ENCODE assay signal across 15 cellular contexts in genomic region chr1:29786195-29786594, GRCh38.
A peak's percentile ranks its signal among the peaks of the same experiment; 100 is the strongest.
DNase-seq lines count a peak whose midpoint lies in the region; ATAC-seq and TF ChIP-seq lines count a peak whose summit lies in the region.
"Had no signal": no experiment of that assay in that cellular context is flagged by ENCODE, and none has a peak within 500 bp of the region (broad histone marks: within the 10 kb centered on the region; RNA-seq: fewer than 3 reads in every experiment).

No MANE protein-coding gene starts in this region.

- no peak overlapping the region for H3K27ac Mint-ChIP-seq in osteocyte (ENCODE audit: unreplicated experiment)
- H3K27ac Mint-ChIP-seq: CD4-positive, CD25-positive, alpha-beta regulatory T cell had no signal

- H3K9me3 Mint-ChIP-seq in osteocyte (ENCODE audit: unreplicated experiment), result no peaks in the 10 kb centered on the region
- H3K9me3 Mint-ChIP-seq: GM23338 had no signal

- H3K27me3 Mint-ChIP-seq in osteocyte (ENCODE audit: unreplicated experiment), result peaks cover 5% of the 10 kb centered on the region

- no peaks in the 10 kb centered on the region for H3K4me1 Mint-ChIP-seq in osteocyte (ENCODE audit: unreplicated experiment)
- H3K4me1 Mint-ChIP-seq: CD4-positive, CD25-positive, alpha-beta regulatory T cell; GM23338 had no signal

- ATAC-seq in sciatic nerve, result no peak
- no peak for ATAC-seq in GM21360 (IDR thresholded peaks at IDR 0.05; ENCODE audit: unreplicated experiment)
- ATAC-seq: GM12878, GM23338 had no signal

- H3K36me3 Mint-ChIP-seq in osteocyte (ENCODE audit: unreplicated experiment), result no peaks in the 10 kb centered on the region
- H3K36me3 Mint-ChIP-seq: CD4-positive, CD25-positive, alpha-beta regulatory T cell had no signal

- intact Hi-C loops in sciatic nerve (cut with DNase I), result no loop called here

- H3K4me3 Mint-ChIP-seq in osteocyte (ENCODE audit: unreplicated experiment), result no peak overlapping the region
- H3K4me3 Mint-ChIP-seq: CD4-positive, CD25-positive, alpha-beta regulatory T cell; GM23338 had no signal

- peak; percentile 47 for DNase-seq in activated CD8-positive, alpha-beta memory T cell treated with anti-CD3 and anti-CD28 coated beads for 24 hours
- DNase-seq in activated CD8-positive, alpha-beta memory T cell treated with anti-CD3 and anti-CD28 coated beads, Interleukin-2, amount 50 U/mL, for 48 hours, result no peak
- DNase-seq in NCI-H1092 (lab: John Stamatoyannopoulos, UW), result peak; percentile 21
- peak; percentile 40 for DNase-seq in RPMI8226
- peak; percentile 75 for DNase-seq in osteocyte (ENCODE audit: extremely low spot score, unreplicated experiment)
- DNase-seq in sciatic nerve (ENCODE audit: low spot score), result no peak
- DNase-seq: ACHN; CD4-positive, CD25-positive, alpha-beta regulatory T cell; DMS79; NCI-H1436 treated with DMSO at 0.1 percent for 48 hours; NCI-H2107; NCI-H446 had no signal

- no peak for TF ChIP-seq CTCF in osteocyte (IDR thresholded peaks at IDR 0.05)

Comparison
In these comparisons a context has a peak if more than half of its experiments do, and no peak if none do; other contexts are left out.
1. DNase-seq: peak in activated CD8-positive, alpha-beta memory T cell treated with anti-CD3 and anti-CD28 coated beads for 24 hours (single experiment), NCI-H1092 (single experiment), RPMI8226 (single experiment) and osteocyte (single experiment); none in activated CD8-positive, alpha-beta memory T cell treated with anti-CD3 and anti-CD28 coated beads, Interleukin-2, amount 50 U/mL, for 48 hours (single experiment) and sciatic nerve (single experiment).